ENCODE assay signal across 8 cellular contexts in the genomic region with DNA sequence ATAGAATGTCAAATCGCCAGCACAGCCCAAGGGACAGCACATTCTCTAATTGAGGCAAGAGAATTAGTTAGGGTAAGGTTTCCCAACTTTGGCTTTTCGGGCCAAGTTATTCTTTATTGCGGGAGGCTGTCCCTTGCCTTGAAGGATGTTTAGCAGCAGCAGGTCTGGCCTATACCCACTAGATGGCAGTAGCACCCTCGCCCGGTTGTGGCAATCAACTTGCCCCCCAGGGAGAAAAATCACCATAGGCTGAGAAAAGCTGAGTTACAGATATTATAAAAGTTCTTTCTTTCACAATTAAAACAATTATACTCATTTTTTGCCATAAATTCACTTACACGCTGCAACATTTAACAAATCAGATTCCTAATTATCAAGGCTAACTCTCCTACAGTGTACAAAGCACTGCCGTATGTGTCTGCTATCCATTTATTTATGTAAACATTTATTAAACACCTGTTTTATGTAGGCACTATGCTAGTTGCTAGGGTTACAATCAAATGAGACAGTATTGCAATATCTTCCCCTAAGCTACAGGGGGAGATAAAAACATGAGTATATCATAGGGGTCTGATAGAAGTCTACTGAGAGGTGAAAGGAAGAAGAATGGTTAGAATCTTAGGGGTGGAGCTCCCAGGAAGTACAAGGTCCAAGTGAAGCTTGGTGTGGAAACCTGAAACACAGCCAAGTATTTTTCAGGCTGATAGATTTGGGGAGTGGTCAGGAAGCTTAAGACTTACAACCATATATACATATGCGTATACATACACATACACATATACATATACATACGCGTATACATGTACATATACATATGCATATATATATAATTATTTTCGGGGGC.
DNase-seq lines count a peak whose midpoint lies in the region; ATAC-seq and TF ChIP-seq lines count a peak whose summit lies in the region.

No MANE protein-coding gene starts in this region.

- ATAC-seq in heart right ventricle (no peak), left ventricle myocardium superior (no peak), HG02610 (IDR thresholded peaks at IDR 0.05; ENCODE audit: unreplicated experiment) (peak; percentile 73)

- no peak overlapping the region for H3K27ac ChIP-seq in heart right ventricle
- H3K27ac ChIP-seq in tibial nerve = no peak overlapping the region

- DNase-seq in heart right ventricle = peak in 1 of 2 donors; percentile 3
- no peak for DNase-seq in left ventricle myocardium superior
- peak; percentile 84 for DNase-seq in OCI-M1 (lab: John Stamatoyannopoulos, UW)
- peak; percentile 23 for DNase-seq in fibroblast of mammary gland (ENCODE audit: low read depth)
- DNase-seq in tibial nerve (ENCODE audit: low spot score in 2 of 2) = no peak
- DNase-seq in stimulated activated naive CD4-positive, alpha-beta T cell treated with Interleukin-2 at 50 U/mL for 16 hours (lab: John Stamatoyannopoulos, UW) = no peak
- DNase-seq in stimulated activated CD4-positive, alpha-beta T cell treated with anti-CD3 and anti-CD28 coated beads, Interleukin-4, amount 100 ng/mL, for 24 hours = no peak

- intact Hi-C loops in heart right ventricle (cut with DNase I) = no loop called here
- intact Hi-C loops in left ventricle myocardium superior (cut with micrococcal nuclease) = no loop called here

- 66 to 72% methylated on average over 11 of the region's 11 CpGs for WGBS in heart right ventricle, 2 donors
- 70 to 73% methylated on average over 11 of the region's 11 CpGs for WGBS in tibial nerve, 2 donors

- H3K4me1 ChIP-seq in heart right ventricle = no peaks in the 10 kb centered on the region
- H3K4me1 ChIP-seq in tibial nerve = no peaks in the 10 kb centered on the region

- TF ChIP-seq POLR2A in tibial nerve (IDR thresholded peaks at IDR 0.05) = no peak

- H3K27me3 ChIP-seq in heart right ventricle (no peaks in the 10 kb centered on the region), tibial nerve (no peaks in the 10 kb centered on the region)

- TF ChIP-seq CTCF in heart right ventricle (IDR thresholded peaks at IDR 0.05) = peak in 8 of 9 donors; percentile 7 to 60 (median 40)
- peak; percentile 70 for TF ChIP-seq CTCF in fibroblast of mammary gland (conservative IDR thresholded peaks at IDR 0.05; ENCODE audit: control insufficient read depth, insufficient read depth, low read depth, low read length)
- TF ChIP-seq CTCF in tibial nerve (IDR thresholded peaks at IDR 0.05) = peak in 3 of 5 experiments; percentile 20 to 45 (median 32)

- TF ChIP-seq EP300 in tibial nerve (IDR thresholded peaks at IDR 0.05) = no peak

- H3K9me3 ChIP-seq in heart right ventricle (no peaks in the 10 kb centered on the region), tibial nerve (no peaks in the 10 kb centered on the region)

- H3K36me3 ChIP-seq in heart right ventricle = no peaks in the 10 kb centered on the region
- no peaks in the 10 kb centered on the region for H3K36me3 ChIP-seq in tibial nerve

- H3K4me3 ChIP-seq in heart right ventricle = no peak overlapping the region
- no peak overlapping the region for H3K4me3 ChIP-seq in fibroblast of mammary gland (ENCODE audit: control insufficient read depth, low read depth, low read length)
- H3K4me3 ChIP-seq in tibial nerve = no peak overlapping the region

Comparison
In these comparisons a context has a peak if more than half of its experiments do, and no peak if none do; other contexts are left out.
1. DNase-seq: peak in OCI-M1 (single experiment) and fibroblast of mammary gland (single experiment); none in left ventricle myocardium superior (single experiment), tibial nerve (0 of 2), stimulated activated naive CD4-positive, alpha-beta T cell treated with Interleukin-2 at 50 U/mL for 16 hours (single experiment) and stimulated activated CD4-positive, alpha-beta T cell treated with anti-CD3 and anti-CD28 coated beads, Interleukin-4, amount 100 ng/mL, for 24 hours (single experiment).
2. Peak in every context shown above with its lines, with median percentiles within 50 percentile points of each other: CTCF ChIP-seq.